Comparison of ENCODE assay signal across 13 cellular contexts in genomic region chr22:46457502-46458488, GRCh38.
A peak's percentile ranks its signal among the peaks of the same experiment; 100 is the strongest.
DNase-seq lines count a peak whose midpoint lies in the region; TF ChIP-seq lines count a peak whose summit lies in the region.
"Had no signal": no experiment of that assay in that cellular context is flagged by ENCODE, and none has a peak within 500 bp of the region (broad histone marks: within the 10 kb centered on the region; RNA-seq: fewer than 3 reads in every experiment).

No MANE protein-coding gene starts in this region.

- H3K9ac ChIP-seq in neural progenitor cell = no peak overlapping the region

- no peak overlapping the region for H3K4me3 ChIP-seq in PC-9
- no peak overlapping the region for H3K4me3 ChIP-seq in epithelial cell of esophagus (ENCODE audit: low read length)
- no peak overlapping the region for H3K4me3 ChIP-seq in neural progenitor cell
- no peak overlapping the region for H3K4me3 ChIP-seq in A673 (ENCODE audit: low read depth, low read length, poor library complexity, severe bottlenecking)

- peaks cover 32% of the 10 kb centered on the region for H3K79me2 ChIP-seq in PC-9 (ENCODE audit: low read depth)
- no peaks in the 10 kb centered on the region for H3K79me2 ChIP-seq in neural progenitor cell (ENCODE audit: low read depth)

- H3K4me2 ChIP-seq in PC-9 (peak overlapping the region; percentile 43), neural progenitor cell (no peak overlapping the region)

- H4K20me1 ChIP-seq in PC-9 (ENCODE audit: insufficient read depth) (no peaks in the 10 kb centered on the region), neural progenitor cell (ENCODE audit: low read depth) (peaks cover 33% of the 10 kb centered on the region)

- peaks cover 53% of the 10 kb centered on the region for H3K4me1 ChIP-seq in PC-9 (replicated peaks; ENCODE audit: insufficient read depth)
- peaks cover 12% of the 10 kb centered on the region for H3K4me1 ChIP-seq in neural progenitor cell
- H3K4me1 ChIP-seq in A673 (ENCODE audit: insufficient read depth, low read length, poor library complexity, severe bottlenecking) = peaks cover 10% of the 10 kb centered on the region

- H3K27ac ChIP-seq in PC-9 = peak overlapping the region; percentile 68
- no peak overlapping the region for H3K27ac ChIP-seq in neural progenitor cell
- no peak overlapping the region for H3K27ac ChIP-seq in A673 (ENCODE audit: low read depth, low read length, poor library complexity, severe bottlenecking)

- peaks cover 22% of the 10 kb centered on the region for H3K36me3 Mint-ChIP-seq in neural progenitor cell
- H3K36me3 Mint-ChIP-seq: CD8-positive, alpha-beta T cell had no signal

- no peaks in the 10 kb centered on the region for H3K9me2 ChIP-seq in PC-9 (ENCODE audit: insufficient read depth)

- H3F3A ChIP-seq in PC-9 (ENCODE audit: insufficient read depth, low read depth) (peaks cover 43% of the 10 kb centered on the region), neural progenitor cell (ENCODE audit: low read depth) (no peaks in the 10 kb centered on the region)

- no TSS peak for BruUV-seq in PC-9 (replicated peaks; lab: Mats Ljungman, UMichigan)
- no TSS peak for BruUV-seq in A673 (replicated peaks; lab: Mats Ljungman, UMichigan)

- H3K27me3 ChIP-seq in PC-9 (ENCODE audit: insufficient read depth, low read depth) (no peaks in the 10 kb centered on the region), neural progenitor cell (no peaks in the 10 kb centered on the region), A673 (replicated peaks; ENCODE audit: insufficient read depth, low read depth, low read length, poor library complexity) (no peaks in the 10 kb centered on the region)

- DNase-seq in Daoy (ENCODE audit: low read depth) (peak; percentile 73), PC-9 (peak; percentile 78 to 88), epithelial cell of esophagus (ENCODE audit: low read depth) (peak; percentile 90), neural progenitor cell (ENCODE audit: low spot score) (peak; percentile 41), superior temporal gyrus (ENCODE audit: extremely low spot score) (no peak), A673 (ENCODE audit: low spot score) (no peak), mucosa of gallbladder (ENCODE audit: low spot score) (no peak), AG08396 (ENCODE audit: low spot score) (no peak)
- DNase-seq: CD8-positive, alpha-beta T cell; HCEC 1CT; left cardiac atrium; NCI-H1436; occipital lobe had no signal

- POLR2A ChIA-PET in PC-9 (lab: Charles Lee; ENCODE audit: unreplicated experiment) = no interaction called here
- POLR2A ChIA-PET in A673 (lab: Charles Lee; ENCODE audit: low non-redundant PET) = no interaction called here

- TF ChIP-seq CTCF in PC-9 (conservative IDR thresholded peaks at IDR 0.05) (no peak), epithelial cell of esophagus (IDR thresholded peaks at IDR 0.05; ENCODE audit: insufficient read depth, low read depth, low read length, missing control alignments) (no peak), neural progenitor cell (IDR thresholded peaks at IDR 0.05) (no peak), A673 (conservative IDR thresholded peaks at IDR 0.05; ENCODE audit: low read depth, low read length) (no peak)

- H3K4me1 Mint-ChIP-seq in neural progenitor cell = peaks cover 55% of the 10 kb centered on the region

- H3K9me3 ChIP-seq in PC-9 (ENCODE audit: insufficient read depth, low read depth) (no peaks in the 10 kb centered on the region), neural progenitor cell (ENCODE audit: low read depth) (no peaks in the 10 kb centered on the region), A673 (ENCODE audit: low read depth, low read length, poor library complexity, severe bottlenecking) (no peaks in the 10 kb centered on the region)

- intact Hi-C loops in PC-9 (cut with micrococcal nuclease; ENCODE audit: unreplicated experiment) (loop anchor here (5.0 kb wide), 1 partner anchor 295 kb away; no protein-coding TSS in a partner anchor), A673 (cut with micrococcal nuclease; ENCODE audit: unreplicated experiment) (no loop called here)

- H3K27me3 Mint-ChIP-seq in neural progenitor cell (ENCODE audit: insufficient read depth, low read depth) = peaks cover 2% of the 10 kb centered on the region

- H3K9me3 Mint-ChIP-seq in neural progenitor cell = no peaks in the 10 kb centered on the region
- H3K9me3 Mint-ChIP-seq: CD8-positive, alpha-beta T cell had no signal

- no peak overlapping the region for H3K4me3 Mint-ChIP-seq in neural progenitor cell
- H3K4me3 Mint-ChIP-seq: CD8-positive, alpha-beta T cell had no signal

- no peaks in the 10 kb centered on the region for H3K36me3 ChIP-seq in PC-9 (ENCODE audit: low read depth)
- H3K36me3 ChIP-seq in neural progenitor cell = no peaks in the 10 kb centered on the region
- H3K36me3 ChIP-seq in A673 (ENCODE audit: insufficient read depth, low read length, poor library complexity, severe bottlenecking) = no peaks in the 10 kb centered on the region

- CTCF ChIA-PET in PC-9 (lab: Charles Lee) (no interaction called here), A673 (lab: Charles Lee) (no interaction called here)

- H2AFZ ChIP-seq in PC-9 (no peak overlapping the region), neural progenitor cell (replicated peaks) (no peak overlapping the region)

- H3K27ac Mint-ChIP-seq in neural progenitor cell = peak overlapping the region; percentile 87
- H3K27ac Mint-ChIP-seq: CD8-positive, alpha-beta T cell had no signal

Comparison
In these comparisons a context has a peak if more than half of its experiments do, and no peak if none do; other contexts are left out.
1. DNase-seq: peak in Daoy (single experiment), PC-9 (2 of 2), epithelial cell of esophagus (single experiment) and neural progenitor cell (single experiment); none in superior temporal gyrus (single experiment), A673 (single experiment), mucosa of gallbladder (single experiment) and AG08396 (single experiment).